ENCODE assay signal across 8 cellular contexts in genomic region chr2:68466778-68467076, GRCh38. TPM values are rescaled to one million over a fixed set of nuclear protein-coding genes. Genes with fewer than 3 reads are reported as not detected.
DNase-seq lines count a peak whose midpoint lies in the region; ATAC-seq, FAIRE-seq and TF ChIP-seq lines count a peak whose summit lies in the region.

No MANE protein-coding gene starts in this region.

- no peaks in the 10 kb centered on the region for H4K20me1 ChIP-seq in astrocyte (ENCODE audit: insufficient read depth, low read length)

- peaks cover 5% of the 10 kb centered on the region for H3K4me1 Mint-ChIP-seq in astrocyte (ENCODE audit: low read depth, unreplicated experiment)

- H3K36me3 ChIP-seq in GM06990 (ENCODE audit: control insufficient read depth, insufficient read depth, low read length) (no peaks in the 10 kb centered on the region), astrocyte (ENCODE audit: insufficient read depth, low read length) (no peaks in the 10 kb centered on the region), thymus (ENCODE audit: control insufficient read depth, insufficient read depth) (no peaks in the 10 kb centered on the region)

- peak overlapping the region; percentile 99 for H2AFZ ChIP-seq in astrocyte (ENCODE audit: low read depth, low read length)

- no peak for TF ChIP-seq CTCF in GM06990 (IDR thresholded peaks at IDR 0.05; ENCODE audit: insufficient read depth, low read length, poor library complexity, severe bottlenecking)
- no peak for TF ChIP-seq CTCF in astrocyte (IDR thresholded peaks at IDR 0.05; ENCODE audit: insufficient read depth, low read depth, low read length)

- H3K9me3 ChIP-seq in astrocyte (ENCODE audit: insufficient read depth, low read depth, low read length) (no peaks in the 10 kb centered on the region), thymus (ENCODE audit: control insufficient read depth) (no peaks in the 10 kb centered on the region)

- H3K4me3 ChIP-seq in GM06990 (replicated peaks; ENCODE audit: low read depth, low read length) = peak overlapping the region; percentile 95
- peak overlapping the region; percentile 94 for H3K4me3 ChIP-seq in astrocyte (ENCODE audit: insufficient read depth, low read depth, low read length)
- peak overlapping the region; percentile 69 for H3K4me3 ChIP-seq in thymus (ENCODE audit: low read length)

- no peaks in the 10 kb centered on the region for H3K27me3 ChIP-seq in GM06990 (replicated peaks; ENCODE audit: control insufficient read depth, insufficient read depth, low read length)
- H3K27me3 ChIP-seq in astrocyte (ENCODE audit: insufficient read depth, low read length) = no peaks in the 10 kb centered on the region
- no peaks in the 10 kb centered on the region for H3K27me3 ChIP-seq in thymus (ENCODE audit: control insufficient read depth, insufficient read depth)

- ATAC-seq in HG03066 (IDR thresholded peaks at IDR 0.05; ENCODE audit: low read depth, unreplicated experiment) (peak; percentile 31), left lobe of liver (peak; percentile 40)

- no peak for DNase-seq in GM06990 (ENCODE audit: extremely low read depth, insufficient read length)
- no peak for DNase-seq in astrocyte (ENCODE audit: low read depth)
- DNase-seq in left lobe of liver (ENCODE audit: low spot score) = no peak
- no peak for DNase-seq in HUDEP-2 (lab: John Stamatoyannopoulos, UW; ENCODE audit: unreplicated experiment in 76 of 76)
- DNase-seq in UCSD-AML1 (lab: John Stamatoyannopoulos, UW; ENCODE audit: unreplicated experiment) = no peak
- DNase-seq in middle frontal gyrus (ENCODE audit: extremely low spot score, low spot score) = no peak

- FAIRE-seq in astrocyte (lab: Jason Lieb, UNC) = no peak

- peak overlapping the region; percentile 99 for H3K4me3 Mint-ChIP-seq in astrocyte (ENCODE audit: unreplicated experiment)

- peaks cover 11% of the 10 kb centered on the region for H3K79me2 ChIP-seq in astrocyte (ENCODE audit: insufficient read depth, low read length)

- H3K4me1 ChIP-seq in astrocyte (ENCODE audit: insufficient read depth, low read length) (peaks cover 7% of the 10 kb centered on the region), thymus (ENCODE audit: control insufficient read depth, insufficient read depth, low read length) (peaks cover 7% of the 10 kb centered on the region)

- H3K27me3 Mint-ChIP-seq in astrocyte (ENCODE audit: low read depth, unreplicated experiment) = no peaks in the 10 kb centered on the region

- H3K27ac Mint-ChIP-seq in astrocyte (ENCODE audit: unreplicated experiment) = peak overlapping the region; percentile 94

- H3K27ac ChIP-seq in astrocyte (ENCODE audit: low read depth, low read length) = peak overlapping the region; percentile 90
- H3K27ac ChIP-seq in thymus (ENCODE audit: low read depth) = peak overlapping the region; percentile 19

- no peaks in the 10 kb centered on the region for H3K9me3 Mint-ChIP-seq in astrocyte (ENCODE audit: unreplicated experiment)

- under 1% methylated on average over 18 of the region's 18 CpGs for WGBS in thymus

- peak overlapping the region; percentile 96 for H3K9ac ChIP-seq in astrocyte (ENCODE audit: low read length)

- H3K36me3 Mint-ChIP-seq in astrocyte (ENCODE audit: low read depth, unreplicated experiment) = no peaks in the 10 kb centered on the region

- H3K4me2 ChIP-seq in astrocyte (ENCODE audit: low read length) = peak overlapping the region; percentile 98

RNA-seq across cellular contexts. Expression of gene FBXO48, which starts 0.4 kb away (rescaled TPM):
- total RNA-seq in astrocyte (0.54 and 0.55 TPM in 2 replicates), left lobe of liver (1.3 TPM)
- polyA plus RNA-seq in thymus = 1.4 TPM

RNA-seq across cellular contexts. Expression of gene APLF, which starts 0.7 kb away (rescaled TPM):
- total RNA-seq in astrocyte = 2.5 and 2.9 TPM in 2 replicates
- total RNA-seq in left lobe of liver = 1.1 TPM
- polyA plus RNA-seq in thymus = 2.4 TPM
